ENCODE assay signal across 26 cellular contexts in the genomic region with DNA sequence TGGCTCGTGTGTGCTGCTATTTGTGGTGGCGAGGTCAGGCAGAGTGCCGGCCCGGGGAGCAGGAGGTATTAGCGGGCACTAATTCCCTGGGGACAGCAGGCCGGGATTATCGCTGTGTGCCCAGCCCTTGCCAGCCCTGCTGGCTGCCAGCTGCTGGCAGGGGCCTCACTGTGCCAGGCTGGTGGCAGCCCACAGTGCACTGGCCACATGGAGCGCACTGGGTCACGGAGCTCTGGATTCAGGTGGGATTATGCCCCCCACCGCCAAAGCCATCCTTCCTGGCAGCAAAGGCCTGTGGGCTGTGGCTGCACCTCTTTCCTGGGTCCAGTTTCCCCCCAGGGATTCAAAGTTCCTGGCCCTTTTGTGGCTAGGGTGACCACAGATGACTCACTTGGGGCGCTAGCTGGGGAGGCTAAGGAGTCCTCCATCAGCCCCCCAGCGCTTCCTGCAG. TPM values are rescaled to one million over a fixed set of nuclear protein-coding genes. Genes with fewer than 3 reads are reported as not detected.
DNase-seq lines count a peak whose midpoint lies in the region; ATAC-seq and TF ChIP-seq lines count a peak whose summit lies in the region.
"Had no signal": no experiment of that assay in that cellular context is flagged by ENCODE, and none has a peak within 500 bp of the region (broad histone marks: within the 10 kb centered on the region; RNA-seq: fewer than 3 reads in every experiment).

No MANE protein-coding gene starts in this region.

- TF ChIP-seq CTCF in BE2C (IDR thresholded peaks at IDR 0.05; ENCODE audit: low read depth, low read length) (no peak), NB4 (IDR thresholded peaks at IDR 0.05; ENCODE audit: low read depth, low read length) (no peak)

- peaks cover 48% of the 10 kb centered on the region for H3K27me3 ChIP-seq in BE2C
- H3K27me3 ChIP-seq: ascending aorta, neural progenitor cell had no signal

- no peak for ATAC-seq in HG02852 (IDR thresholded peaks at IDR 0.05; ENCODE audit: unreplicated experiment)
- ATAC-seq: activated naive CD4-positive, alpha-beta T cell treated with anti-CD3 and anti-CD28 coated beads, Interleukin-2, amount 50 U/mL, for 72 hours; esophagus mucosa; foreskin keratinocyte; GM12878; left cardiac atrium had no signal

- H3K9me3 ChIP-seq in BE2C = no peaks in the 10 kb centered on the region
- H3K9me3 ChIP-seq: ascending aorta had no signal

- DNase-seq in DMS79 treated with DMSO at 0.1 percent for 48 hours (lab: John Stamatoyannopoulos, UW) (peak; percentile 12), DMS79 (lab: John Stamatoyannopoulos, UW) (no peak), BE2C (peak; percentile 10), NB4 (ENCODE audit: low read depth) (peak; percentile 64), myocyte (ENCODE audit: low read depth) (peak; percentile 88), activated T-cell treated with anti-CD3 and anti-CD28 coated beads for 4 hours (no peak), NCI-H526 treated with DMSO at 0.1 percent for 48 hours (lab: John Stamatoyannopoulos, UW) (no peak)
- DNase-seq: activated CD4-positive, alpha-beta memory T cell treated with anti-CD3 and anti-CD28 coated beads for 36 hours; activated CD8-positive, alpha-beta memory T cell treated with anti-CD3 and anti-CD28 coated beads, Interleukin-2, amount 50 U/mL, for 48 hours; AML-193; endodermal cell; foreskin keratinocyte; KG1; left cardiac atrium; NCI-H146; NCI-H2107; NCI-H510A treated with DMSO at 0.1 percent for 48 hours; stimulated activated naive CD4-positive, alpha-beta T cell; T-helper 1 cell had no signal

- H3K4me3 ChIP-seq in BE2C (ENCODE audit: low read depth, low read length) (no peak overlapping the region), NB4 (ENCODE audit: low read depth, low read length) (no peak overlapping the region)
- H3K4me3 ChIP-seq: ascending aorta, cardiac muscle cell, GM12878, neural progenitor cell had no signal

- no peaks in the 10 kb centered on the region for H3K4me1 ChIP-seq in BE2C
- H3K4me1 ChIP-seq: ascending aorta, foreskin keratinocyte, neural progenitor cell had no signal

- no peak for TF ChIP-seq POLR2A in NB4 (IDR thresholded peaks at IDR 0.05; ENCODE audit: extremely low read depth, insufficient read length)

- no peaks in the 10 kb centered on the region for H3K36me3 ChIP-seq in BE2C
- H3K36me3 ChIP-seq: ascending aorta, cardiac muscle cell, neural progenitor cell had no signal

RNA-seq across cellular contexts. Expression of a gene that starts 59.7 kb away (rescaled TPM):
- 90.9 TPM for polyA plus RNA-seq in BE2C (2012; ENCODE audit: insufficient read depth, insufficient read length, low read depth)
- total RNA-seq in myocyte = 28.5 and 36.1 TPM in 2 replicates
- polyA plus RNA-seq in myocyte (2012) = 32.0 TPM

Comparison
In these comparisons a context has a peak if more than half of its experiments do, and no peak if none do; other contexts are left out.
1. DNase-seq: peak in DMS79 treated with DMSO at 0.1 percent for 48 hours (single experiment), BE2C (single experiment), NB4 (single experiment) and myocyte (single experiment); none in DMS79 (single experiment), activated T-cell treated with anti-CD3 and anti-CD28 coated beads for 4 hours (single experiment) and NCI-H526 treated with DMSO at 0.1 percent for 48 hours (single experiment).